Comparison of ENCODE assay signal across 9 cellular contexts in genomic region chr6:149045404-149045803, GRCh38.
DNase-seq lines count a peak whose midpoint lies in the region; ATAC-seq, FAIRE-seq and TF ChIP-seq lines count a peak whose summit lies in the region.
"Had no signal": no experiment of that assay in that cellular context is flagged by ENCODE, and none has a peak within 500 bp of the region (broad histone marks: within the 10 kb centered on the region; RNA-seq: fewer than 3 reads in every experiment).

No MANE protein-coding gene starts in this region.

- FAIRE-seq in GM12892 (lab: Jason Lieb, UNC), result peak; percentile 58

- ATAC-seq in GM21390 (IDR thresholded peaks at IDR 0.05; ENCODE audit: unreplicated experiment), result peak; percentile 52
- peak; percentile 35 for ATAC-seq in left colon
- no peak for ATAC-seq in GM19328 (IDR thresholded peaks at IDR 0.05; ENCODE audit: unreplicated experiment)

- TF ChIP-seq POLR2A in GM12892 (IDR thresholded peaks at IDR 0.05; ENCODE audit: low read depth, low read length), result no peak

- DNase-seq in GM12892 (ENCODE audit: insufficient read length), result no peak
- peak; percentile 34 for DNase-seq in NAMALWA (ENCODE audit: low spot score)
- no peak for DNase-seq in left colon
- DNase-seq in C1 segment of cervical spinal cord (lab: John Stamatoyannopoulos, UW), result no peak
- no peak for DNase-seq in A172 (ENCODE audit: low spot score)
- DNase-seq: erythroblast, HCEC 1CT had no signal

- intact Hi-C loops in left colon (cut with DNase I, micrococcal nuclease), result no loop called here
